ENCODE assay signal across 1 cellular context in genomic region chr16:67317853-67318252, GRCh38.
TF ChIP-seq lines count a peak whose summit lies in the region.

No MANE protein-coding gene starts in this region.

TF ChIP-seq in IMR-90, 13 proteins besides CTCF, POLR2A, EP300 and RAD21:
- TF ChIP-seq FOS (IDR thresholded peaks at IDR 0.05; ENCODE audit: low read depth, low read length) (no peak), SMC3 (IDR thresholded peaks at IDR 0.05; ENCODE audit: low read depth, low read length) (no peak), RFX5 (IDR thresholded peaks at IDR 0.05; ENCODE audit: low read depth, low read length) (no peak), MXI1 (IDR thresholded peaks at IDR 0.05; ENCODE audit: borderline replicate concordance, low read depth, low read length) (no peak), BHLHE40 (IDR thresholded peaks at IDR 0.05; ENCODE audit: low read depth, low read length) (no peak), RCOR1 (IDR thresholded peaks at IDR 0.05; ENCODE audit: insufficient replicate concordance, low read length) (no peak), NFE2L2 (IDR thresholded peaks at IDR 0.05; ENCODE audit: low read depth, low read length) (no peak)
- TF ChIP-seq, protein P1, sequence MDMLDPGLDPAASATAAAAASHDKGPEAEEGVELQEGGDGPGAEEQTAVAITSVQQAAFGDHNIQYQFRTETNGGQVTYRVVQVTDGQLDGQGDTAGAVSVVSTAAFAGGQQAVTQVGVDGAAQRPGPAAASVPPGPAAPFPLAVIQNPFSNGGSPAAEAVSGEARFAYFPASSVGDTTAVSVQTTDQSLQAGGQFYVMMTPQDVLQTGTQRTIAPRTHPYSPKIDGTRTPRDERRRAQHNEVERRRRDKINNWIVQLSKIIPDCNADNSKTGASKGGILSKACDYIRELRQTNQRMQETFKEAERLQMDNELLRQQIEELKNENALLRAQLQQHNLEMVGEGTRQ (IDR thresholded peaks at IDR 0.05; ENCODE audit: low read depth, low read length) = no peak
TF ChIP-seq in IMR-90: peak in this region for 0.
